Comparison of ENCODE assay signal across 8 cellular contexts in the genomic region with DNA sequence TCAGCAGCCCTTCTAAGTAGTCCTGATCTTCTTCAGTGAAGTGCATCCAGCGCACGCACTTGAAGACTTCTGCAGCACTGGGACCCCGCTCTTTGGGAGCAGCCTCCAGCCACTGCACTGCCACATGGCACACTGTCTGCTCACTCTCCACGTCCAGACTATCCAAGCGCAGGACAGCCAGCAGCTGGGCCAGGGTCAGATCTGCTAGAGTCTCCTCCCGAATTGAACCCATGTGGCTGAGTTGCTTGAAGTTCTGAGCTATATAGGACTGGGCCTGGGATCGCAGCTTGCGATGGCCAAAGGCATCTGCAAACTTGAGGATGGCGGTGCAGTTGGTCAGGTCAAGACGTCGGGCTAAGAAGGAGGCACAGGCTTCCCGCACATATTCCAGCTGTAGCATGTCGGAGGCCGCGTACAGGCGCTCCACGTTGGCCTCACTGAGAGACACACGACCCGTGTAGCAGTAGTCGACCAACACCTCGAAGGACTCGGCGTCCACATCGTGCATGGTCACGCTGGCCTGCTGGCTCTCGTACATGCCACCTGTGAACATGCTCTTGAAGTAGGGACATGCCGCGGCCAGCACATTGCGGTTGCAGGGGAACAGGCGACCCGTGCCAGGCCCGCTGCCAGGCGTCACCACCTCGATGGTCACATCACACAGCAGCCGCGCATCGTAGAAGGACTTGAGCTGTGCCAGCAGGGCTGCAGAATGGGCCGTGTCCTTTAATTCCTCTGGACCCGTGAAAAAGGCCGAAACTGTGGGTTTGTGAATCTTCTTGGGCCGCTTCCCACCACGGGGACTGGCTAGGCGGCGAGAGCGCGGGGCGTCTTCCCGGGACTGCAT. TPM values are rescaled to one million over a fixed set of nuclear protein-coding genes. Genes with fewer than 3 reads are reported as not detected.
DNase-seq lines count a peak whose midpoint lies in the region; ATAC-seq and TF ChIP-seq lines count a peak whose summit lies in the region.
"Not testable (repeated sequence)": the region's sequence is repeated elsewhere in the genome, so short reads cannot be mapped to it uniquely, and the experiment has no call there.

No MANE protein-coding gene starts in this region.

- peak overlapping the region; percentile 92 for H3K4me3 Mint-ChIP-seq in activated CD4-positive, alpha-beta T cell treated with anti-CD3 and anti-CD28 coated beads for 36 hours
- H3K4me3 Mint-ChIP-seq in osteocyte (ENCODE audit: unreplicated experiment) = peak overlapping the region; percentile 91

- not testable (repeated sequence) for H3K9me3 Mint-ChIP-seq in activated CD4-positive, alpha-beta T cell treated with anti-CD3 and anti-CD28 coated beads for 36 hours (ENCODE audit: low read depth); osteocyte (ENCODE audit: unreplicated experiment)

- CTCF ChIA-PET in activated CD4-positive, alpha-beta T cell treated with anti-CD3 and anti-CD28 coated beads for 36 hours (lab: Charles Lee) = interaction anchor here (1.0 kb wide), 3 partner anchors 62 to 64 kb away, joined by 3 read pairs; a partner anchor contains a TSS

- not testable (repeated sequence) for DNase-seq in MG63; colonic mucosa; osteocyte (ENCODE audit: extremely low spot score, unreplicated experiment)
- DNase-seq in activated CD4-positive, alpha-beta T cell treated with anti-CD3 and anti-CD28 coated beads for 36 hours = peak; percentile 9

- not testable (repeated sequence) for H3K36me3 ChIP-seq in MG63; colonic mucosa; urinary bladder (ENCODE audit: insufficient read depth)

- not testable (repeated sequence) for H3K27me3 ChIP-seq in MG63, colonic mucosa

- not testable (repeated sequence) for TF ChIP-seq CTCF in colonic mucosa (IDR thresholded peaks at IDR 0.05); osteocyte (IDR thresholded peaks at IDR 0.05)

- peak overlapping the region; percentile 93 for H3K27ac Mint-ChIP-seq in activated CD4-positive, alpha-beta T cell treated with anti-CD3 and anti-CD28 coated beads for 36 hours
- peak overlapping the region; percentile 95 for H3K27ac Mint-ChIP-seq in osteocyte (ENCODE audit: unreplicated experiment)

- H3K4me3 ChIP-seq in MG63 (peak overlapping the region; percentile 70), colonic mucosa (peak overlapping the region; percentile 61), iPS-18c (ENCODE audit: insufficient read depth, low read depth, low read length) (peak overlapping the region; percentile 73), urinary bladder (ENCODE audit: low read depth, low read length) (peak overlapping the region; percentile 75)

- H3K36me3 Mint-ChIP-seq in activated CD4-positive, alpha-beta T cell treated with anti-CD3 and anti-CD28 coated beads for 36 hours (ENCODE audit: low read depth) = peaks cover 11% of the 10 kb centered on the region
- peaks cover 11% of the 10 kb centered on the region for H3K36me3 Mint-ChIP-seq in osteocyte (ENCODE audit: unreplicated experiment)

- peak overlapping the region; percentile 66 to 86 for H3K9ac ChIP-seq in colonic mucosa (ENCODE audit: low read depth in 2 of 2, low read length in 2 of 2)

- not testable (repeated sequence) for H3K27me3 Mint-ChIP-seq in activated CD4-positive, alpha-beta T cell treated with anti-CD3 and anti-CD28 coated beads for 36 hours; osteocyte (ENCODE audit: unreplicated experiment)

- peak overlapping the region; percentile 58 for H3K27ac ChIP-seq in colonic mucosa
- H3K27ac ChIP-seq in urinary bladder (ENCODE audit: low read depth) = peak overlapping the region; percentile 35

- H3K4me1 ChIP-seq in colonic mucosa; urinary bladder (ENCODE audit: insufficient read depth): not testable (repeated sequence)

- intact Hi-C loops in activated CD4-positive, alpha-beta T cell treated with anti-CD3 and anti-CD28 coated beads for 36 hours (cut with DNase I, micrococcal nuclease) = loop anchor here (1.0 to 10.0 kb wide), 10 partner anchors 62 to 1139 kb away; a partner anchor contains a TSS
- intact Hi-C loops in colonic mucosa (cut with DNase I) = loop anchor here (5.0 kb wide), 1 partner anchor 65 kb away; no protein-coding TSS in a partner anchor

- H3K9me3 ChIP-seq in MG63; colonic mucosa; iPS-18c (ENCODE audit: control insufficient read depth, insufficient read depth, low read length): not testable (repeated sequence)

- 16% methylated on average over 48 of the region's 48 CpGs for WGBS in urinary bladder

- H3K4me1 Mint-ChIP-seq in activated CD4-positive, alpha-beta T cell treated with anti-CD3 and anti-CD28 coated beads for 36 hours = peaks cover 45% of the 10 kb centered on the region
- peaks cover 46% of the 10 kb centered on the region for H3K4me1 Mint-ChIP-seq in osteocyte (ENCODE audit: unreplicated experiment)

- ATAC-seq in GM18858 (IDR thresholded peaks at IDR 0.05; ENCODE audit: unreplicated experiment) (peak; percentile 4), HG02642 (IDR thresholded peaks at IDR 0.05; ENCODE audit: poor library complexity, unreplicated experiment) (peak; percentile 18)
- peak; percentile 6 for ATAC-seq in activated CD4-positive, alpha-beta T cell treated with anti-CD3 and anti-CD28 coated beads for 36 hours

- POLR2A ChIA-PET in activated CD4-positive, alpha-beta T cell treated with anti-CD3 and anti-CD28 coated beads for 36 hours (lab: Charles Lee) = not testable (repeated sequence)

RNA-seq across cellular contexts. Expression of a gene that starts 0.7 kb away (rescaled TPM):
- total RNA-seq in MG63 (2014; rRNA removed; shearing (Covaris generic); ENCODE audit: low replicate concordance) = 8.2 and 11.8 TPM in 2 replicates
- total RNA-seq in activated CD4-positive, alpha-beta T cell treated with anti-CD3 and anti-CD28 coated beads for 36 hours = 1 to 10 TPM; 3.4 to 4.4 TPM
- total RNA-seq in colonic mucosa = 1 to 10 TPM; 3.1 to 5.1 TPM
- total RNA-seq in osteocyte = 9.7 and 10.5 TPM in 2 replicates
- 17.0 TPM for total RNA-seq in urinary bladder
- 5.5 TPM for polyA plus RNA-seq in urinary bladder
